ENCODE assay signal across 19 cellular contexts in genomic region chr6:148265058-148265457, GRCh38.
"Had no signal": no experiment of that assay in that cellular context is flagged by ENCODE, and none has a peak within 500 bp of the region (broad histone marks: within the 10 kb centered on the region; RNA-seq: fewer than 3 reads in every experiment).

No MANE protein-coding gene starts in this region.

- H3K36me3 ChIP-seq: ascending aorta, cardiac muscle cell, heart right ventricle, right atrium auricular region, upper lobe of left lung had no signal

- H3K27ac ChIP-seq: ascending aorta, cardiac muscle cell, heart right ventricle, parathyroid adenoma, right atrium auricular region, upper lobe of left lung, VCaP had no signal

- H3K4me3 ChIP-seq: ascending aorta, cardiac muscle cell, heart right ventricle, right atrium auricular region, smooth muscle cell, upper lobe of left lung had no signal

- ATAC-seq: activated CD4-positive, alpha-beta T cell treated with anti-CD3 and anti-CD28 coated beads for 36 hours; activated naive CD8-positive, alpha-beta T cell treated with anti-CD3 and anti-CD28 coated beads, Interleukin-2, amount 50 U/mL, for 24 hours; activated T-cell treated with anti-CD3 and anti-CD28 coated beads, Interleukin-2, amount 50 U/mL, for 72 hours; heart right ventricle; stimulated activated memory B cell treated with anti-CD40 and anti-IgM and Interleukin-4, amounts not matched to agents 10 μg/mL and 1 μg/mL and 100 μg/mL, for 72 hours; T-cell had no signal

- DNase-seq: activated CD4-positive, alpha-beta memory T cell treated with anti-CD3 and anti-CD28 coated beads, Interleukin-2, amount 10 ng/mL, durations not matched to agents 7 days and 5 days; activated CD4-positive, alpha-beta T cell treated with anti-CD3 and anti-CD28 coated beads for 36 hours; activated naive CD4-positive, alpha-beta T cell; activated naive CD8-positive, alpha-beta T cell treated with anti-CD3 and anti-CD28 coated beads, Interleukin-2, amount 50 U/mL, for 24 hours; activated T-cell treated with anti-CD3 and anti-CD28 coated beads, Interleukin-2, amount 50 U/mL, for 72 hours; heart right ventricle; kidney; naive B cell; T-cell; upper lobe of left lung had no signal

- FAIRE-seq: colon, frontal cortex, kidney had no signal

- H3K9me3 ChIP-seq: ascending aorta, heart right ventricle, right atrium auricular region, upper lobe of left lung had no signal

- H3K27me3 ChIP-seq: ascending aorta, cardiac muscle cell, heart right ventricle, right atrium auricular region, upper lobe of left lung had no signal

- H3K4me1 ChIP-seq: right atrium auricular region, upper lobe of left lung had no signal
